ENCODE assay signal across 11 cellular contexts in genomic region chr14:61253064-61253753, GRCh38. TPM values are rescaled to one million over a fixed set of nuclear protein-coding genes. Genes with fewer than 3 reads are reported as not detected.
A peak's percentile ranks its signal among the peaks of the same experiment; 100 is the strongest.
DNase-seq lines count a peak whose midpoint lies in the region; ATAC-seq and TF ChIP-seq lines count a peak whose summit lies in the region.
"Had no signal": no experiment of that assay in that cellular context is flagged by ENCODE, and none has a peak within 500 bp of the region (broad histone marks: within the 10 kb centered on the region; RNA-seq: fewer than 3 reads in every experiment).

No MANE protein-coding gene starts in this region.

- in situ Hi-C loops in KBM-7 (cut with MboI; ENCODE audit: low pct_unique_long_range_greater_than_20kb, low sequenced_read_pairs) (no loop called here), HAP-1 (cut with MboI; ENCODE audit: low sequenced_read_pairs) (loop anchor here (5.0 kb wide), 1 partner anchor 626 kb away; no protein-coding TSS in a partner anchor)

- H3K4me3 Mint-ChIP-seq in CD4-positive, alpha-beta T cell = no peak overlapping the region
- no peak overlapping the region for H3K4me3 Mint-ChIP-seq in naive B cell
- no peak overlapping the region for H3K4me3 Mint-ChIP-seq in activated CD4-positive, alpha-beta T cell treated with anti-CD3 and anti-CD28 coated beads, Interleukin-2, amount 10 ng/mL, durations not matched to agents 7 days and 5 days
- H3K4me3 Mint-ChIP-seq: nephron progenitor cell; T-helper 1 cell treated with Interleukin-12 subunit alpha and Interleukin-12 subunit beta and Interleukin-4 antibody, amounts not matched to agents 30 μg/mL and 1 μg/mL, for 36 hours had no signal

- CTCF ChIA-PET in CD4-positive, alpha-beta T cell (lab: Charles Lee) = interaction anchor here (0.6 to 1.5 kb wide), 3 partner anchors 8 to 903 kb away, joined by 4 to 5 read pairs (median 4); no protein-coding TSS in a partner anchor
- CTCF ChIA-PET in activated CD4-positive, alpha-beta T cell treated with anti-CD3 and anti-CD28 coated beads, Interleukin-2, amount 10 ng/mL, durations not matched to agents 7 days and 5 days (lab: Charles Lee) = interaction anchor here (0.6 to 1.6 kb wide), 4 partner anchors 33 to 616 kb away, joined by 3 to 6 read pairs (median 3); no protein-coding TSS in a partner anchor

- no peaks in the 10 kb centered on the region for H3K9me3 ChIP-seq in CD4-positive, alpha-beta T cell (ENCODE audit: control insufficient read depth, low read length)
- H3K9me3 ChIP-seq in SK-N-MC (ENCODE audit: low read depth, low read length) = no peaks in the 10 kb centered on the region
- no peaks in the 10 kb centered on the region for H3K9me3 ChIP-seq in effector memory CD4-positive, alpha-beta T cell (ENCODE audit: control insufficient read depth, low read length)
- H3K9me3 ChIP-seq in HAP-1 = no peaks in the 10 kb centered on the region

- H3K27ac Mint-ChIP-seq in CD4-positive, alpha-beta T cell = no peak overlapping the region
- H3K27ac Mint-ChIP-seq in naive B cell = peak overlapping the region in 1 of 6 donors; percentile 35
- no peak overlapping the region for H3K27ac Mint-ChIP-seq in activated CD4-positive, alpha-beta T cell treated with anti-CD3 and anti-CD28 coated beads, Interleukin-2, amount 10 ng/mL, durations not matched to agents 7 days and 5 days
- H3K27ac Mint-ChIP-seq: nephron progenitor cell; T-helper 1 cell treated with Interleukin-12 subunit alpha and Interleukin-12 subunit beta and Interleukin-4 antibody, amounts not matched to agents 30 μg/mL and 1 μg/mL, for 36 hours had no signal

- H3K4me1 Mint-ChIP-seq in CD4-positive, alpha-beta T cell (ENCODE audit: low read depth) = no peaks in the 10 kb centered on the region
- peaks cover 0 to 8% (median 7%) of the 10 kb centered on the region in 3 donors for H3K4me1 Mint-ChIP-seq in naive B cell
- H3K4me1 Mint-ChIP-seq in activated CD4-positive, alpha-beta T cell treated with anti-CD3 and anti-CD28 coated beads, Interleukin-2, amount 10 ng/mL, durations not matched to agents 7 days and 5 days = peaks cover 4% of the 10 kb centered on the region

- H3K4me3 ChIP-seq in SK-N-MC = peak overlapping the region; percentile 56
- H3K4me3 ChIP-seq in effector memory CD4-positive, alpha-beta T cell (ENCODE audit: insufficient read depth, low read depth, low read length, poor library complexity, severe bottlenecking) = no peak overlapping the region
- no peak overlapping the region for H3K4me3 ChIP-seq in HAP-1
- H3K4me3 ChIP-seq: dorsolateral prefrontal cortex had no signal

- no peaks in the 10 kb centered on the region for H3K9me3 Mint-ChIP-seq in CD4-positive, alpha-beta T cell
- no peaks in the 10 kb centered on the region for H3K9me3 Mint-ChIP-seq in naive B cell
- H3K9me3 Mint-ChIP-seq in activated CD4-positive, alpha-beta T cell treated with anti-CD3 and anti-CD28 coated beads, Interleukin-2, amount 10 ng/mL, durations not matched to agents 7 days and 5 days = no peaks in the 10 kb centered on the region
- H3K9me3 Mint-ChIP-seq: nephron progenitor cell; T-helper 1 cell treated with Interleukin-12 subunit alpha and Interleukin-12 subunit beta and Interleukin-4 antibody, amounts not matched to agents 30 μg/mL and 1 μg/mL, for 36 hours had no signal

- H3K27me3 Mint-ChIP-seq in CD4-positive, alpha-beta T cell = peaks cover 49% of the 10 kb centered on the region
- H3K27me3 Mint-ChIP-seq in naive B cell = peaks cover 10 to 18% (median 13%) of the 10 kb centered on the region in 3 donors
- H3K27me3 Mint-ChIP-seq in activated CD4-positive, alpha-beta T cell treated with anti-CD3 and anti-CD28 coated beads, Interleukin-2, amount 10 ng/mL, durations not matched to agents 7 days and 5 days = peaks cover 26% of the 10 kb centered on the region

- H3K36me3 Mint-ChIP-seq in CD4-positive, alpha-beta T cell (ENCODE audit: low read depth) = no peaks in the 10 kb centered on the region
- H3K36me3 Mint-ChIP-seq in naive B cell = no peaks in the 10 kb centered on the region
- H3K36me3 Mint-ChIP-seq in activated CD4-positive, alpha-beta T cell treated with anti-CD3 and anti-CD28 coated beads, Interleukin-2, amount 10 ng/mL, durations not matched to agents 7 days and 5 days (ENCODE audit: low read depth) = no peaks in the 10 kb centered on the region

- H3K36me3 ChIP-seq in SK-N-MC (ENCODE audit: insufficient read depth, low read length) = no peaks in the 10 kb centered on the region
- no peaks in the 10 kb centered on the region for H3K36me3 ChIP-seq in effector memory CD4-positive, alpha-beta T cell (ENCODE audit: control insufficient read depth, insufficient read depth, low read length)
- no peaks in the 10 kb centered on the region for H3K36me3 ChIP-seq in HAP-1 (replicated peaks)

- peak; percentile 45 for TF ChIP-seq CTCF in CD4-positive, alpha-beta T cell (IDR thresholded peaks at IDR 0.05)

- no peak overlapping the region for H3K27ac ChIP-seq in CD4-positive, alpha-beta T cell (ENCODE audit: low read depth, low read length)
- H3K27ac ChIP-seq in SK-N-MC = peak overlapping the region; percentile 84
- H3K27ac ChIP-seq in effector memory CD4-positive, alpha-beta T cell (ENCODE audit: insufficient read depth, low read length, poor library complexity, severe bottlenecking) = no peak overlapping the region
- H3K27ac ChIP-seq: dorsolateral prefrontal cortex had no signal

- no peak for ATAC-seq in CD4-positive, alpha-beta T cell (ENCODE audit: poor library complexity)
- ATAC-seq in naive B cell (ENCODE audit: low read depth in 2 of 2) (peak; percentile 50 to 64), GM21447 (IDR thresholded peaks at IDR 0.05; ENCODE audit: unreplicated experiment) (no peak)

- H3K4me1 ChIP-seq in effector memory CD4-positive, alpha-beta T cell (ENCODE audit: control insufficient read depth, insufficient read depth, low read length, poor library complexity, severe bottlenecking) = no peaks in the 10 kb centered on the region
- no peaks in the 10 kb centered on the region; the same call in 1 of the 2 replicates for H3K4me1 ChIP-seq in HAP-1

- H3K27me3 ChIP-seq in CD4-positive, alpha-beta T cell (ENCODE audit: control insufficient read depth, insufficient read depth, low read length) = peaks cover 13% of the 10 kb centered on the region
- H3K27me3 ChIP-seq in effector memory CD4-positive, alpha-beta T cell (replicated peaks; ENCODE audit: control insufficient read depth, insufficient read depth, low read length, poor library complexity, severe bottlenecking) = no peaks in the 10 kb centered on the region
- no peaks in the 10 kb centered on the region; the same call in 1 of the 2 replicates for H3K27me3 ChIP-seq in HAP-1 (ENCODE audit: low read depth)

- H3K9ac ChIP-seq in SK-N-MC (ENCODE audit: insufficient read length) = peak overlapping the region; percentile 64

- intact Hi-C loops in CD4-positive, alpha-beta T cell (cut with DNase I, micrococcal nuclease) = loop anchor here (1.0 to 10.0 kb wide), 5 partner anchors 226 to 1188 kb away; no protein-coding TSS in a partner anchor

- DNase-seq in CD4-positive, alpha-beta T cell = no peak
- DNase-seq in KBM-7 (peak; percentile 69), SK-N-MC (ENCODE audit: low read depth, low spot score) (no peak), naive B cell (no peak), HAP-1 (ENCODE audit: low spot score in 2 of 2) (no peak)
- DNase-seq in activated CD4-positive, alpha-beta T cell treated with anti-CD3 and anti-CD28 coated beads, Interleukin-2, amount 10 ng/mL, durations not matched to agents 7 days and 5 days = no peak
- no peak for DNase-seq in effector memory CD4-positive, alpha-beta T cell

- POLR2A ChIA-PET in CD4-positive, alpha-beta T cell (lab: Charles Lee) = no interaction called here
- POLR2A ChIA-PET in activated CD4-positive, alpha-beta T cell treated with anti-CD3 and anti-CD28 coated beads, Interleukin-2, amount 10 ng/mL, durations not matched to agents 7 days and 5 days (lab: Charles Lee) = no interaction called here

RNA-seq across cellular contexts. Expression of gene TMEM30B, which starts 27.9 kb away (rescaled TPM):
- 1 to 10 TPM; 8.9 to 9.1 TPM for total RNA-seq in CD4-positive, alpha-beta T cell
- under 1 TPM in 1 of 6 donors, not detected in 5; 0.07 TPM for polyA plus RNA-seq in naive B cell (ENCODE audit: low read depth in 6 of 6)
- total RNA-seq in activated CD4-positive, alpha-beta T cell treated with anti-CD3 and anti-CD28 coated beads, Interleukin-2, amount 10 ng/mL, durations not matched to agents 7 days and 5 days = under 1 TPM; 0.30 to 0.42 TPM

Comparison
In these comparisons a context has a peak if more than half of its experiments do, and no peak if none do; other contexts are left out.
1. ATAC-seq: peak in naive B cell (2 of 2); none in CD4-positive, alpha-beta T cell (single experiment) and GM21447 (single experiment).
2. RNA of gene TMEM30B, which starts 27.9 kb away (total RNA-seq): 8.9 to 9.1 TPM in CD4-positive, alpha-beta T cell; 0.30 to 0.42 TPM in activated CD4-positive, alpha-beta T cell treated with anti-CD3 and anti-CD28 coated beads, Interleukin-2, amount 10 ng/mL, durations not matched to agents 7 days and 5 days; every median in the first group is over 4 times any median in the second.